Comparison of ENCODE assay signal across 13 cellular contexts in genomic region chr2:241108271-241109209, GRCh38. TPM values are rescaled to one million over a fixed set of nuclear protein-coding genes. Genes with fewer than 3 reads are reported as not detected.
DNase-seq lines count a peak whose midpoint lies in the region; ATAC-seq, FAIRE-seq and TF ChIP-seq lines count a peak whose summit lies in the region.
"Had no signal": no experiment of that assay in that cellular context is flagged by ENCODE, and none has a peak within 500 bp of the region (broad histone marks: within the 10 kb centered on the region; RNA-seq: fewer than 3 reads in every experiment).

No MANE protein-coding gene starts in this region.

- intact Hi-C loops in CD4-positive, alpha-beta T cell (cut with DNase I, micrococcal nuclease): loop anchor here (10.0 kb wide), 2 partner anchors 74 to 524 kb away; partner anchors contain the start of gene CAPN10 (in 1 of the 2)
- intact Hi-C loops in natural killer cell (cut with micrococcal nuclease) (no loop called here), transverse colon (cut with DNase I; ENCODE audit: low total_unique reads) (no loop called here), aorta (cut with DNase I) (no loop called here)

- peak overlapping the region; percentile 95 for H3K27ac Mint-ChIP-seq in CD4-positive, alpha-beta T cell
- H3K27ac Mint-ChIP-seq in natural killer cell: peak overlapping the region; percentile 16 to 62

- no peak for TF ChIP-seq CTCF in CD4-positive, alpha-beta T cell (IDR thresholded peaks at IDR 0.05)
- TF ChIP-seq CTCF in bronchial epithelial cell (IDR thresholded peaks at IDR 0.05; ENCODE audit: insufficient read depth, low read length, severe bottlenecking) (no peak), natural killer cell (IDR thresholded peaks at IDR 0.05) (no peak), transverse colon (IDR thresholded peaks at IDR 0.05) (no peak)

- WGBS in transverse colon (ENCODE audit: low coverage in 1 of 2), 2 donors: 71 to 79% methylated on average over 17 to 35 of the region's 35 CpGs
- WGBS in aorta, 2 donors: 90 to 92% methylated on average over 34 to 35 of the region's 35 CpGs

- TF ChIP-seq POLR2A in transverse colon (IDR thresholded peaks at IDR 0.05): no peak

- H3K4me3 Mint-ChIP-seq in CD4-positive, alpha-beta T cell: peak overlapping the region; percentile 85
- peak overlapping the region; percentile 22 for H3K4me3 Mint-ChIP-seq in natural killer cell

- no peak overlapping the region for H3K4me3 ChIP-seq in Jurkat, Clone E6-1 (ENCODE audit: low read length)
- H3K4me3 ChIP-seq in bronchial epithelial cell (ENCODE audit: low read depth, low read length) (no peak overlapping the region), transverse colon (no peak overlapping the region), aorta (ENCODE audit: low read length in 2 of 2) (no peak overlapping the region)

- H3K9me3 Mint-ChIP-seq in CD4-positive, alpha-beta T cell: peaks cover 2% of the 10 kb centered on the region
- peaks cover 0 to 2% of the 10 kb centered on the region in 2 donors for H3K9me3 Mint-ChIP-seq in natural killer cell
- H3K9me3 Mint-ChIP-seq: CD14-positive monocyte had no signal

- in situ Hi-C loops in transverse colon (cut with MboI; ENCODE audit: low pct_ligation_motif_present in 1 of 4, low pct_unique_long_range_greater_than_20kb in 1 of 4, low sequenced_read_pairs in 3 of 4): no loop called here

- ATAC-seq in CD4-positive, alpha-beta T cell (ENCODE audit: poor library complexity): peak; percentile 47
- ATAC-seq in natural killer cell (peak in 1 of 3 donors; percentile 28), aorta (ENCODE audit: low FRiP score) (no peak)

- POLR2A ChIA-PET in CD4-positive, alpha-beta T cell (lab: Charles Lee): interaction anchor here (0.6 to 5.1 kb wide), 12 partner anchors 10 to 99 kb away, joined by 3 to 40 read pairs (median 3); partner anchors contain the start of genes PASK and PPP1R7

- H3K36me3 Mint-ChIP-seq in CD4-positive, alpha-beta T cell (ENCODE audit: low read depth): peaks cover 37% of the 10 kb centered on the region
- no peaks in the 10 kb centered on the region for H3K36me3 Mint-ChIP-seq in natural killer cell

- TF ChIP-seq EP300 in transverse colon (IDR thresholded peaks at IDR 0.05; ENCODE audit: low read depth): no peak

- H3K36me3 ChIP-seq in bronchial epithelial cell (ENCODE audit: control insufficient read depth, insufficient read depth, low read length) (no peaks in the 10 kb centered on the region), transverse colon (no peaks in the 10 kb centered on the region), aorta (ENCODE audit: control insufficient read depth in 1 of 2, insufficient read depth in 2 of 2, low read length in 1 of 2) (no peaks in the 10 kb centered on the region)

- peak; percentile 60 for FAIRE-seq in bronchial epithelial cell (lab: Jason Lieb, UNC)

- peaks cover 1 to 3% (median 2%) of the 10 kb centered on the region in 4 donors for H3K4me1 ChIP-seq in transverse colon
- no peaks in the 10 kb centered on the region for H3K4me1 ChIP-seq in aorta (ENCODE audit: control insufficient read depth in 1 of 2, insufficient read depth in 2 of 2, low read length in 2 of 2)

- H3K27me3 ChIP-seq in CD4-positive, alpha-beta T cell (ENCODE audit: control insufficient read depth, insufficient read depth, low read length): no peaks in the 10 kb centered on the region
- H3K27me3 ChIP-seq in bronchial epithelial cell (ENCODE audit: control insufficient read depth, insufficient read depth, low read length): no peaks in the 10 kb centered on the region
- H3K27me3 ChIP-seq in transverse colon: no peaks in the 10 kb centered on the region
- H3K27me3 ChIP-seq in aorta (ENCODE audit: control insufficient read depth in 1 of 2, insufficient read depth in 2 of 2, low read length in 1 of 2): no peaks in the 10 kb centered on the region

- H3K9me3 ChIP-seq in CD4-positive, alpha-beta T cell (ENCODE audit: control insufficient read depth, low read length): no peaks in the 10 kb centered on the region
- no peaks in the 10 kb centered on the region for H3K9me3 ChIP-seq in transverse colon
- no peaks in the 10 kb centered on the region for H3K9me3 ChIP-seq in aorta (ENCODE audit: control insufficient read depth, low read length)

- peak overlapping the region; percentile 90 for H3K27ac ChIP-seq in CD4-positive, alpha-beta T cell (ENCODE audit: low read depth, low read length)
- peak overlapping the region in 2 of 4 donors; percentile 35 to 36 for H3K27ac ChIP-seq in transverse colon
- H3K27ac ChIP-seq in aorta (ENCODE audit: low read depth in 1 of 2, low read length in 2 of 2): no peak overlapping the region

- peak in 5 of 10 experiments; percentile 35 to 48 (median 41) for DNase-seq in CD4-positive, alpha-beta T cell
- DNase-seq in Jurkat, Clone E6-1 (ENCODE audit: low read depth, low spot score): peak; percentile 14
- DNase-seq in bronchial epithelial cell (ENCODE audit: low read depth): no peak
- no peak for DNase-seq in natural killer cell
- DNase-seq in GM19238 (ENCODE audit: insufficient read length, low spot score): no peak
- DNase-seq in GOT3 (lab: John Stamatoyannopoulos, UW): no peak
- DNase-seq in transverse colon: no peak
- DNase-seq in aorta: no peak
- DNase-seq: HCEC 1CT; KG1; NCI-H2029; NK-92 treated with Interleukin-12 subunit alpha and Interleukin-12 subunit beta, amount 100 ng/mL, for 24 hours had no signal

- CTCF ChIA-PET in CD4-positive, alpha-beta T cell (lab: Charles Lee): no interaction called here

- H3K4me1 Mint-ChIP-seq in CD4-positive, alpha-beta T cell (ENCODE audit: low read depth): peaks cover 66% of the 10 kb centered on the region
- peaks cover 0 to 9% of the 10 kb centered on the region in 2 donors for H3K4me1 Mint-ChIP-seq in natural killer cell

- no peaks in the 10 kb centered on the region for H3K27me3 Mint-ChIP-seq in CD4-positive, alpha-beta T cell
- H3K27me3 Mint-ChIP-seq in natural killer cell (ENCODE audit: low read depth in 2 of 2): no peaks in the 10 kb centered on the region

RNA-seq across cellular contexts. Expression of gene MTERF4, which starts 6.5 kb away (rescaled TPM):
- 10 to 100 TPM; 84.0 to 87.5 TPM for total RNA-seq in CD4-positive, alpha-beta T cell
- 56.7 TPM for polyA plus RNA-seq in Jurkat, Clone E6-1 (2012; ENCODE audit: insufficient read depth, insufficient read length)
- total RNA-seq in bronchial epithelial cell (35.5 and 35.7 TPM in 2 replicates), natural killer cell (10 to 100 TPM; 38.9 to 45.5 (median 39.2) TPM), transverse colon (100 to 1,000 TPM in 1 of 4 donors, 10 to 100 TPM in 3; 25.4 to 161 (median 34.3) TPM), aorta (10 to 100 TPM; 24.4 to 36.4 TPM)
- polyA plus RNA-seq in aorta: 10 to 100 TPM; 26.3 to 38.4 TPM

RNA-seq across cellular contexts. Expression of gene PASK, which starts 40.7 kb away (rescaled TPM):
- total RNA-seq in CD4-positive, alpha-beta T cell: 10 to 100 TPM; 78.0 to 87.9 TPM
- 43.6 TPM for polyA plus RNA-seq in Jurkat, Clone E6-1 (2012; ENCODE audit: insufficient read depth, insufficient read length)
- total RNA-seq in bronchial epithelial cell (2.8 and 2.9 TPM in 2 replicates), natural killer cell (10 to 100 TPM; 27.9 to 45.2 (median 36.2) TPM), transverse colon (10 to 100 TPM in 2 of 4 donors, 1 to 10 TPM in 2; 7.0 to 35.2 (median 19.1) TPM), aorta (1 to 10 TPM; 5.4 to 8.7 TPM)
- 1 to 10 TPM in 1 of 2 donors, under 1 TPM in 1; 0.63 to 1.2 TPM for polyA plus RNA-seq in aorta

RNA-seq across cellular contexts. Expression of gene PPP1R7, which starts 41.7 kb away (rescaled TPM):
- total RNA-seq in CD4-positive, alpha-beta T cell: 10 to 100 TPM; 36.4 to 38.2 TPM
- polyA plus RNA-seq in Jurkat, Clone E6-1 (2012; ENCODE audit: insufficient read depth, insufficient read length): 179 TPM
- total RNA-seq in bronchial epithelial cell (32.4 and 51.2 TPM in 2 replicates), natural killer cell (10 to 100 TPM; 57.8 to 66.3 (median 60.4) TPM), transverse colon (10 to 100 TPM; 10.8 to 84.2 (median 46.5) TPM), aorta (10 to 100 TPM; 41.1 to 46.1 TPM)
- polyA plus RNA-seq in aorta: 10 to 100 TPM; 74.0 to 83.4 TPM

Comparison
In these comparisons a context has a peak if more than half of its experiments do, and no peak if none do; other contexts are left out.
1. intact Hi-C loops: an anchor here in CD4-positive, alpha-beta T cell (10.0 kb wide); none called in natural killer cell, transverse colon and aorta.